16 cellular contexts compared by ENCODE assay signal in the genomic region with DNA sequence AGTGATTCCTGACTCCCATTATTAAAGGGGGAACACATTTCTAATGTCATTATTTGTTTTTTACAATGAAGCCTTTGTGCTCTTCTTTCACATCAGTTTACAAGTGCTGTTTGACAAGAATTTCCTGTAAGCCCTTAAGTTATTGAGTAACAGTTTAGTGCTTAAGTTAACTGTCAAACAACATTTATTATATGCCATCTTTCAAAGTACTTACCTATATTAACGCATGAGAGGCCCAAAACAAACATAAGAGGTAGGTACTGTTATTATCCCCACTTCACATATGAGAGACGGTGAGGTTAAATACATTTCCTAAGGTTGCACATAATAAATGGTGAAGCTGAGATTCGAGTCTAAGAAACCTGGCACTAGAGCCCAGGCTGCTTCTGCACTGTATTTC.
"Had no signal": no experiment of that assay in that cellular context is flagged by ENCODE, and none has a peak within 500 bp of the region (broad histone marks: within the 10 kb centered on the region; RNA-seq: fewer than 3 reads in every experiment).

No MANE protein-coding gene starts in this region.

- H3K4me1 ChIP-seq: right atrium auricular region, thyroid gland, vagina had no signal

- H3K4me1 Mint-ChIP-seq: nephron progenitor cell had no signal

- H3K27ac ChIP-seq: right atrium auricular region, thyroid gland, vagina had no signal

- H3K27me3 ChIP-seq: right atrium auricular region, thyroid gland, vagina had no signal

- H3K36me3 ChIP-seq: right atrium auricular region, thyroid gland, vagina had no signal

- H3K9me3 ChIP-seq: right atrium auricular region, thyroid gland, vagina had no signal

- H3K27ac Mint-ChIP-seq: activated naive CD8-positive, alpha-beta T cell treated with anti-CD3 and anti-CD28 coated beads, Interleukin-2, amount 50 U/mL, for 24 hours; activated T-helper 17 cell treated with anti-CD3 and anti-CD28 coated beads, Interleukin-2, amount 50 U/mL, for 72 hours; stimulated activated naive B cell treated with anti-CD40 and anti-IgM and Interleukin-4, amounts not matched to agents 10 μg/mL and 1 μg/mL and 100 μg/mL, for 72 hours had no signal

- H3K27me3 Mint-ChIP-seq: activated naive CD8-positive, alpha-beta T cell treated with anti-CD3 and anti-CD28 coated beads, Interleukin-2, amount 50 U/mL, for 24 hours; activated T-helper 17 cell treated with anti-CD3 and anti-CD28 coated beads, Interleukin-2, amount 50 U/mL, for 72 hours; stimulated activated naive B cell treated with anti-CD40 and anti-IgM and Interleukin-4, amounts not matched to agents 10 μg/mL and 1 μg/mL and 100 μg/mL, for 72 hours had no signal

- H3K9me3 Mint-ChIP-seq: activated naive CD8-positive, alpha-beta T cell treated with anti-CD3 and anti-CD28 coated beads, Interleukin-2, amount 50 U/mL, for 24 hours; activated T-helper 17 cell treated with anti-CD3 and anti-CD28 coated beads, Interleukin-2, amount 50 U/mL, for 72 hours; stimulated activated naive B cell treated with anti-CD40 and anti-IgM and Interleukin-4, amounts not matched to agents 10 μg/mL and 1 μg/mL and 100 μg/mL, for 72 hours had no signal

- DNase-seq: activated CD4-positive, CD25-positive, alpha-beta regulatory T cell treated with anti-CD3 and anti-CD28 coated beads, Interleukin-2, amount 50 U/mL, for 72 hours; activated naive CD4-positive, alpha-beta T cell treated with Interleukin-2 at 50 U/mL for 16 hours; activated naive CD8-positive, alpha-beta T cell treated with anti-CD3 and anti-CD28 coated beads, Interleukin-2, amount 50 U/mL, for 24 hours; endodermal cell; hippocampal formation; kidney; mesendoderm; nephron progenitor cell; occipital lobe; stimulated activated CD4-positive, alpha-beta T cell treated with anti-CD3 and anti-CD28 coated beads, Interleukin-4, amount 100 ng/mL, for 1 hour; stimulated activated naive B cell treated with anti-CD40 and anti-IgM and Interleukin-4, amounts not matched to agents 10 μg/mL and 1 μg/mL and 100 μg/mL, for 72 hours; T1000 had no signal

- H3K4me3 Mint-ChIP-seq: activated naive CD8-positive, alpha-beta T cell treated with anti-CD3 and anti-CD28 coated beads, Interleukin-2, amount 50 U/mL, for 24 hours; activated T-helper 17 cell treated with anti-CD3 and anti-CD28 coated beads, Interleukin-2, amount 50 U/mL, for 72 hours; endodermal cell; nephron progenitor cell; stimulated activated naive B cell treated with anti-CD40 and anti-IgM and Interleukin-4, amounts not matched to agents 10 μg/mL and 1 μg/mL and 100 μg/mL, for 72 hours had no signal

- ATAC-seq: activated naive CD8-positive, alpha-beta T cell treated with anti-CD3 and anti-CD28 coated beads, Interleukin-2, amount 50 U/mL, for 24 hours; activated T-helper 17 cell treated with anti-CD3 and anti-CD28 coated beads, Interleukin-2, amount 50 U/mL, for 72 hours; stimulated activated naive B cell treated with anti-CD40 and anti-IgM and Interleukin-4, amounts not matched to agents 10 μg/mL and 1 μg/mL and 100 μg/mL, for 72 hours had no signal

- H3K4me3 ChIP-seq: right atrium auricular region, thyroid gland, vagina had no signal
